8 cellular contexts compared by ENCODE assay signal in genomic region chr19:16679811-16680210, GRCh38. TPM values are rescaled to one million over a fixed set of nuclear protein-coding genes. Genes with fewer than 3 reads are reported as not detected.
"Had no signal": no experiment of that assay in that cellular context is flagged by ENCODE, and none has a peak within 500 bp of the region (broad histone marks: within the 10 kb centered on the region; RNA-seq: fewer than 3 reads in every experiment).

No MANE protein-coding gene starts in this region.

- H3K9me3 ChIP-seq: HAP-1 had no signal

- H3K4me2 ChIP-seq: GM23338 had no signal

- H2AFZ ChIP-seq: GM23248, GM23338 had no signal

- H3K9ac ChIP-seq: GM23248 had no signal

- H3K4me3 ChIP-seq: GM23248, GM23338, HAP-1 had no signal

- H3K4me1 ChIP-seq: HAP-1 had no signal

- H3K27ac ChIP-seq: GM23248 had no signal

- DNase-seq: GM23248, GOT3, H7, H9, HCEC 1CT, HFFc6 had no signal

RNA-seq across cellular contexts. Expression of gene NWD1, which starts 39.8 kb away (rescaled TPM):
- polyA plus RNA-seq: GM23248 had no signal
